In the genomic region with DNA sequence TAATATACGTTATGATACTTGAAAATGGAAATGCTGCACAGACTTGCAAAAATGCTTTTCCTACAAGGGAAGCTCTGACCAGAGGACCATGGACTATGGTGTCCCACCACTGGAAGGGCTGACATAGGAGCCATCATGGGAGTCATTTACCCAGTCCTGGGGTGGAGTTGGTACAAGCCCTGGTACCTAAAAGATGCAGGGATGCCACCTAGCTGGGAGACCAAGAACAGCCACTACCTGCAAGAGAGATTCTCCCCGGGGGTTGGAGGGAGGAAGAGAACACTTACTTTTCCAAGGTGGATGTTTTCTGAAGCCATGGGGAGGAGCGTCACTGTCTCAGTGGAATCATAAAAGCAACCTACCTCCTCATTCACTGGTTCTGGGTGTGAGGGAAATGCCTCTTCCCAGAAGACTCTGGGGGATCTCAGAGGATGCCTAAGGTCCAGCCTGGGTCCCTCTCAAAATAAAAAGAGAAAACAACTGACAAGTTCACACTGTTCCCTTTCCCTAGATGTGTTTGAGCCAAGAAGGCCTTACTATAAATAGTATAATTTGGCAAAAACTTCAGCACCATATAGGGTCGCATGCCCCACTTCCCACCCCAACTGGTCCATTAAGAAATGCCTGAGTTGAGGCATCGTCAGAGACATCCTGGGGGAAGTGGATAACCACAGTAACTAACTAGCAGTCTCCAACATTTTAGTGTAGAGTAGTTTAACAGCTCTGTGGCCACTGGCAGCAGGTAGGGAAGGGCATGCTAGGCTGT, we compare ENCODE assay signal across 10 cellular contexts. TPM values are rescaled to one million over a fixed set of nuclear protein-coding genes. Genes with fewer than 3 reads are reported as not detected.
DNase-seq lines count a peak whose midpoint lies in the region; ATAC-seq, FAIRE-seq and TF ChIP-seq lines count a peak whose summit lies in the region.
"Had no signal": no experiment of that assay in that cellular context is flagged by ENCODE, and none has a peak within 500 bp of the region (broad histone marks: within the 10 kb centered on the region; RNA-seq: fewer than 3 reads in every experiment).

No MANE protein-coding gene starts in this region.

- no peak for TF ChIP-seq EP300 in Ishikawa (IDR thresholded peaks at IDR 0.05; ENCODE audit: borderline replicate concordance)
- no peak for TF ChIP-seq EP300 in K562 (IDR thresholded peaks at IDR 0.05; ENCODE audit: low read length)

- peaks cover 16 to 27% of the 10 kb centered on the region in 2 experiments; a peak in 3 of 5 replicates for H3K27me3 ChIP-seq in K562 (ENCODE audit: control insufficient read depth in 2 of 2, insufficient read depth in 2 of 2, low read length in 2 of 2)
- peaks cover 0 to 24% of the 10 kb centered on the region in 2 donors for H3K27me3 ChIP-seq in left lung
- peaks cover 47% of the 10 kb centered on the region for H3K27me3 ChIP-seq in PC-9 (ENCODE audit: insufficient read depth, low read depth)

- H3K9ac ChIP-seq in K562 (ENCODE audit: insufficient read depth in 1 of 2, low read depth in 2 of 2, low read length in 2 of 2) = no peak overlapping the region

- peak; percentile 33 to 46 (median 36); a peak in 4 of 6 replicates for TF ChIP-seq CTCF in K562 (IDR thresholded peaks at IDR 0.05 in 2 of 3, conservative IDR thresholded peaks at IDR 0.05 in 1 of 3; ENCODE audit: insufficient read depth in 2 of 3, low read depth in 1 of 3, low read length in 3 of 3)
- TF ChIP-seq CTCF in left lung (IDR thresholded peaks at IDR 0.05) = no peak
- no peak for TF ChIP-seq CTCF in PC-9 (conservative IDR thresholded peaks at IDR 0.05)

- no peak for FAIRE-seq in K562 (lab: Jason Lieb, UNC)
- FAIRE-seq: endometrium had no signal

- H2AFZ ChIP-seq in K562 (ENCODE audit: low read depth, low read length) = no peak overlapping the region
- no peak overlapping the region for H2AFZ ChIP-seq in PC-9

- no peak for TF ChIP-seq POLR2A in K562 (conservative IDR thresholded peaks at IDR 0.05)

- no peaks in the 10 kb centered on the region for H3K9me1 ChIP-seq in K562 (ENCODE audit: control insufficient read depth, insufficient read depth, low read length)

- POLR2A ChIA-PET in K562 (lab: Yijun Ruan, JAX) (interaction anchor here (0.6 kb wide), 1 partner anchor 517 kb away, joined by 4 read pairs; no protein-coding TSS in a partner anchor), PC-9 (lab: Charles Lee; ENCODE audit: unreplicated experiment) (no interaction called here)

- H3K36me3 ChIP-seq in K562 (ENCODE audit: control insufficient read depth, insufficient read depth, low read length) = no peaks in the 10 kb centered on the region
- H3K36me3 ChIP-seq in left lung = no peaks in the 10 kb centered on the region
- H3K36me3 ChIP-seq in PC-9 (ENCODE audit: low read depth) = no peaks in the 10 kb centered on the region

- no peaks in the 10 kb centered on the region for H3F3A ChIP-seq in PC-9 (ENCODE audit: insufficient read depth, low read depth)

- no TSS peak for BruUV-seq in K562 (replicated peaks; lab: Mats Ljungman, UMichigan)
- BruUV-seq in PC-9 (replicated peaks; lab: Mats Ljungman, UMichigan) = no TSS peak

- intact Hi-C loops in K562 (cut with micrococcal nuclease) (no loop called here), left lung (cut with DNase I) (no loop called here), PC-9 (cut with micrococcal nuclease; ENCODE audit: unreplicated experiment) (no loop called here)

- H3K4me1 ChIP-seq in K562 (replicated peaks in 1 of 2; ENCODE audit: control insufficient read depth in 2 of 2, insufficient read depth in 2 of 2, low read length in 2 of 2) (no peaks in the 10 kb centered on the region), left lung (no peaks in the 10 kb centered on the region), PC-9 (replicated peaks; ENCODE audit: insufficient read depth) (no peaks in the 10 kb centered on the region)

- CTCF ChIA-PET in K562 (lab: Yijun Ruan, JAX; ENCODE audit: low intra/inter-chr PET ratio) = no interaction called here
- CTCF ChIA-PET in PC-9 (lab: Charles Lee) = no interaction called here

- H3K79me2 ChIP-seq in K562 (ENCODE audit: control insufficient read depth, insufficient read depth, low read length) (no peaks in the 10 kb centered on the region), PC-9 (ENCODE audit: low read depth) (no peaks in the 10 kb centered on the region)

- DNase-seq in EL = peak; percentile 3
- peak in 2 of 4 experiments; percentile 12 to 20 for DNase-seq in K562 (ENCODE audit: extremely low read depth in 1 of 4, low spot score in 3 of 4)
- no peak for DNase-seq in left lung
- DNase-seq in epidermal melanocyte (ENCODE audit: insufficient read length, low spot score) = no peak
- DNase-seq in PC-9 = no peak
- no peak for DNase-seq in NCI-H1417 (lab: John Stamatoyannopoulos, UW)
- DNase-seq: NCI-H2081 treated with DMSO at 0.1 percent for 48 hours had no signal

- WGBS in K562 (ENCODE audit: insufficient coverage, low coverage, missing lambda C conversion rate) = 2% methylated on average over 5 of the region's 5 CpGs

- H3K9me2 ChIP-seq in PC-9 (ENCODE audit: insufficient read depth) = no peaks in the 10 kb centered on the region

- H3K27ac ChIP-seq in K562 (ENCODE audit: extremely low read depth, low read depth, low read length) (no peak overlapping the region), left lung (no peak overlapping the region), PC-9 (no peak overlapping the region)

- H3K4me2 ChIP-seq in K562 (ENCODE audit: insufficient read depth, low read length) = no peak overlapping the region
- H3K4me2 ChIP-seq in PC-9 = no peak overlapping the region

- no peaks in the 10 kb centered on the region for H4K20me1 ChIP-seq in K562 (replicated peaks; ENCODE audit: control insufficient read depth, insufficient read depth, low read length)
- no peaks in the 10 kb centered on the region; the same call in 1 of the 2 replicates for H4K20me1 ChIP-seq in PC-9 (ENCODE audit: insufficient read depth)

- H3K9me3 ChIP-seq in K562 (replicated peaks; ENCODE audit: control insufficient read depth, insufficient read depth, low read depth, low read length) = no peaks in the 10 kb centered on the region
- no peaks in the 10 kb centered on the region for H3K9me3 ChIP-seq in left lung
- H3K9me3 ChIP-seq in PC-9 (ENCODE audit: insufficient read depth, low read depth) = no peaks in the 10 kb centered on the region

- TF ChIP-seq RAD21 in Ishikawa (IDR thresholded peaks at IDR 0.05; ENCODE audit: low read depth) = peak; percentile 38; the same call in 1 of the 2 replicates
- TF ChIP-seq RAD21 in K562 (CRISPR knock-in tag; conservative IDR thresholded peaks at IDR 0.05 in 1 of 2, IDR thresholded peaks at IDR 0.05 in 1 of 2) = peak; percentile 9 to 56; a peak in 2 of 4 replicates

- in situ Hi-C loops in K562 (cut with MboI) = no loop called here

- no peak overlapping the region for H3K4me3 ChIP-seq in K562
- no peak overlapping the region for H3K4me3 ChIP-seq in left lung
- no peak overlapping the region for H3K4me3 ChIP-seq in PC-9

- ATAC-seq in K562 (peak; percentile 71), left lung (peak; percentile 59), HG03025 (IDR thresholded peaks at IDR 0.05; ENCODE audit: low FRiP score, unreplicated experiment) (no peak)

TF ChIP-seq in Ishikawa, 13 proteins besides CTCF, POLR2A, EP300 and RAD21:
- TF ChIP-seq CREB1 (IDR thresholded peaks at IDR 0.05; ENCODE audit: low read depth) = no peak
- TF ChIP-seq YY1 (IDR thresholded peaks at IDR 0.05; ENCODE audit: low read depth) = no peak
- TF ChIP-seq FOXM1 (IDR thresholded peaks at IDR 0.05; ENCODE audit: borderline replicate concordance, low read depth) = no peak
- TF ChIP-seq ZBTB7A (IDR thresholded peaks at IDR 0.05; ENCODE audit: low read depth) = no peak
- TF ChIP-seq, protein P1, sequence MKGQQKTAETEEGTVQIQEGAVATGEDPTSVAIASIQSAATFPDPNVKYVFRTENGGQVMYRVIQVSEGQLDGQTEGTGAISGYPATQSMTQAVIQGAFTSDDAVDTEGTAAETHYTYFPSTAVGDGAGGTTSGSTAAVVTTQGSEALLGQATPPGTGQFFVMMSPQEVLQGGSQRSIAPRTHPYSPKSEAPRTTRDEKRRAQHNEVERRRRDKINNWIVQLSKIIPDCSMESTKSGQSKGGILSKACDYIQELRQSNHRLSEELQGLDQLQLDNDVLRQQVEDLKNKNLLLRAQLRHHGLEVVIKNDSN (IDR thresholded peaks at IDR 0.05) = no peak

TF ChIP-seq in K562, 482 proteins besides CTCF, POLR2A, EP300 and RAD21 (continues in another document):
- no peak for TF ChIP-seq CREB3 (tag; conservative IDR thresholded peaks at IDR 0.05; ENCODE audit: low read depth)

RNA-seq across cellular contexts. Expression of gene REEP1, which starts 39.9 kb away (rescaled TPM):
- total RNA-seq in K562 (2011; cell fraction: chromatin; rRNA removed; ENCODE audit: low replicate concordance) = 0.40 and 0.65 TPM in 2 replicates
- 0.26 and 0.33 TPM in 2 replicates for total RNA-seq in K562 (2011; cell fraction: nucleolus; rRNA removed)
- total RNA-seq in K562 (2011; cell fraction: nucleoplasm; rRNA removed) = 0.59 and 1.7 TPM in 2 replicates
- total RNA-seq in K562 (2014; rRNA removed) = 0.12 and 0.18 TPM in 2 replicates
- 0.10 and 0.11 TPM in 2 replicates for total RNA-seq in K562 (2014; rRNA removed; fragmentation: Illumina TruSeq; extraction: Trizol)
- 0.08 and 0.11 TPM in 2 replicates for total RNA-seq in K562 (2015; rRNA removed; fragmentation: Illumina TruSeq; extraction: Trizol)
- 0.11 and 0.18 TPM in 2 replicates for total RNA-seq in K562 (2021)
- polyA plus RNA-seq in K562 (2011; rRNA removed) = 0.20 and 0.67 TPM in 2 replicates
- 0.09 and 0.21 TPM in 2 replicates for polyA plus RNA-seq in K562 (2011; cell fraction: cytosol; rRNA removed)
- polyA plus RNA-seq in K562 (2011; cell fraction: nucleus; rRNA removed) = 0.73 and 0.92 TPM in 2 replicates
- 0.17 and 0.19 TPM in 2 replicates for polyA plus RNA-seq in K562 (2012)
- polyA plus RNA-seq in K562 (2014; fragmentation: Illumina TruSeq; extraction: Trizol) = 0.10 and 0.13 TPM in 2 replicates
- polyA plus RNA-seq in K562 (2014; fragmentation: Nextera tagmentation; extraction: Ambion mirVana) = under 1 TPM; 0.11 to 0.17 TPM
- polyA plus RNA-seq in K562 (2014; rRNA removed) = 0.21 and 0.34 TPM in 2 replicates
- polyA minus RNA-seq in K562 (2011; rRNA and poly(A)+ RNA removed) = 0.18 TPM in 2 replicates
- polyA minus RNA-seq in K562 (2011; cell fraction: cytosol; rRNA and poly(A)+ RNA removed) = 0.19 TPM in 1 of 2 replicates, not detected in the other
- polyA minus RNA-seq in K562 (2011; cell fraction: nucleus; rRNA and poly(A)+ RNA removed) = 0.56 and 0.67 TPM in 2 replicates
- total RNA-seq in left lung = 1 to 10 TPM; 4.8 to 8.0 TPM
- total RNA-seq in PC-9 (2021) = 0.25 and 0.31 TPM in 2 replicates

Comparison
In these comparisons a context has a peak if more than half of its experiments do, and no peak if none do; other contexts are left out.
1. CTCF ChIP-seq: peak in K562 (3 of 3); none in left lung (0 of 2) and PC-9 (single experiment).